Comparison of ENCODE assay signal across 22 cellular contexts in the genomic region with DNA sequence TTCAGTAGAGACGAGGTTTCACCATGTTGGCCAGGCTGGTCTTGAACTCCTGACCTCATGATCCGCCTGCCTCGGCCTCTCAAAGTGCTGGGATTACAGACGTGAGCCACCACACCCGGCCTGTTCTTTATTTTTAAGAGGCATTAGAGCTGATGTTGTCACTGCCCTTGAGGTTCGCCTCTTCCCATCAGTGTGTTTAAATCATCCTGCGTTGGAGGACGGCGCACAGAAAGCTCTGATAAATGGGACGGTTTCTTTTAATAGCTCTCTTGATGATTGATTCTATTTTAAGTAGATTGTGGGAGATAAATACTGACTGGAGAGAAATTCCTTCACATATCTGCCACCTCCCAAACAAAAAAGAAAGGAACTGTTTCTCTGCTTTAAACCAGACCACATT. TPM values are rescaled to one million over a fixed set of nuclear protein-coding genes. Genes with fewer than 3 reads are reported as not detected.
DNase-seq lines count a peak whose midpoint lies in the region; ATAC-seq, FAIRE-seq and TF ChIP-seq lines count a peak whose summit lies in the region.
"Had no signal": no experiment of that assay in that cellular context is flagged by ENCODE, and none has a peak within 500 bp of the region (broad histone marks: within the 10 kb centered on the region; RNA-seq: fewer than 3 reads in every experiment).

No MANE protein-coding gene starts in this region.

- no peaks in the 10 kb centered on the region for H3K4me1 Mint-ChIP-seq in astrocyte (ENCODE audit: low read depth, unreplicated experiment)
- no peaks in the 10 kb centered on the region for H3K4me1 Mint-ChIP-seq in osteocyte (ENCODE audit: unreplicated experiment)

- no peaks in the 10 kb centered on the region for H3K27me3 Mint-ChIP-seq in astrocyte (ENCODE audit: low read depth, unreplicated experiment)
- H3K27me3 Mint-ChIP-seq in osteocyte (ENCODE audit: unreplicated experiment), result peaks cover 8% of the 10 kb centered on the region

- no peaks in the 10 kb centered on the region for H3K27me3 ChIP-seq in astrocyte (ENCODE audit: insufficient read depth, low read length)

- CTCF ChIA-PET in RWPE1 (lab: Yijun Ruan, JAX), result interaction anchor here (0.7 kb wide), 1 partner anchor 14 kb away, joined by 3 read pairs; no protein-coding TSS in a partner anchor

- H3K4me3 ChIP-seq in astrocyte (ENCODE audit: insufficient read depth, low read depth, low read length) (no peak overlapping the region), fibroblast of villous mesenchyme (ENCODE audit: low read depth, low read length) (no peak overlapping the region)
- H3K4me3 ChIP-seq: A549, HAP-1 had no signal

- no peaks in the 10 kb centered on the region for H4K20me1 ChIP-seq in astrocyte (ENCODE audit: insufficient read depth, low read length)

- H3K4me3 Mint-ChIP-seq in astrocyte (ENCODE audit: unreplicated experiment) (no peak overlapping the region), osteocyte (ENCODE audit: unreplicated experiment) (no peak overlapping the region)
- H3K4me3 Mint-ChIP-seq: CD8-positive, alpha-beta T cell had no signal

- no peak overlapping the region for H3K4me2 ChIP-seq in astrocyte (ENCODE audit: low read length)
- H3K4me2 ChIP-seq: A549 had no signal

- no peaks in the 10 kb centered on the region for H3K79me2 ChIP-seq in astrocyte (ENCODE audit: insufficient read depth, low read length)

- peaks cover 1% of the 10 kb centered on the region for H3K36me3 Mint-ChIP-seq in astrocyte (ENCODE audit: low read depth, unreplicated experiment)
- no peaks in the 10 kb centered on the region for H3K36me3 Mint-ChIP-seq in osteocyte (ENCODE audit: unreplicated experiment)
- H3K36me3 Mint-ChIP-seq: CD8-positive, alpha-beta T cell had no signal

- ATAC-seq in GM19452 (IDR thresholded peaks at IDR 0.05; ENCODE audit: unreplicated experiment), result no peak
- ATAC-seq: A549; CD8-positive, alpha-beta T cell; HepG2 had no signal

- H3K4me1 ChIP-seq in astrocyte (ENCODE audit: insufficient read depth, low read length), result no peaks in the 10 kb centered on the region
- H3K4me1 ChIP-seq: A549, BE2C, HAP-1 had no signal

- no peak overlapping the region for H3K27ac Mint-ChIP-seq in astrocyte (ENCODE audit: unreplicated experiment)
- no peak overlapping the region for H3K27ac Mint-ChIP-seq in osteocyte (ENCODE audit: unreplicated experiment)
- H3K27ac Mint-ChIP-seq: CD8-positive, alpha-beta T cell had no signal

- TF ChIP-seq CTCF in astrocyte (IDR thresholded peaks at IDR 0.05; ENCODE audit: insufficient read depth, low read depth, low read length) (no peak), fibroblast of villous mesenchyme (IDR thresholded peaks at IDR 0.05; ENCODE audit: insufficient read depth, low read depth, low read length) (no peak), osteocyte (IDR thresholded peaks at IDR 0.05) (no peak), RWPE1 (conservative IDR thresholded peaks at IDR 0.05; ENCODE audit: low read depth) (no peak)

- no peak overlapping the region for H2AFZ ChIP-seq in astrocyte (ENCODE audit: low read depth, low read length)

- no peak overlapping the region for H3K27ac ChIP-seq in astrocyte (ENCODE audit: low read depth, low read length)
- no peak overlapping the region for H3K27ac ChIP-seq in RWPE1
- H3K27ac ChIP-seq: A549, C4-2B had no signal

- H3K9ac ChIP-seq in astrocyte (ENCODE audit: low read length), result no peak overlapping the region

- POLR2A ChIA-PET in RWPE1 (lab: Yijun Ruan, JAX; ENCODE audit: low non-redundant PET), result no interaction called here

- H3K36me3 ChIP-seq in astrocyte (ENCODE audit: insufficient read depth, low read length), result no peaks in the 10 kb centered on the region
- H3K36me3 ChIP-seq: BE2C, HAP-1 had no signal

- H3K9me3 Mint-ChIP-seq in astrocyte (ENCODE audit: unreplicated experiment) (peaks cover 2% of the 10 kb centered on the region), osteocyte (ENCODE audit: unreplicated experiment) (no peaks in the 10 kb centered on the region)
- H3K9me3 Mint-ChIP-seq: CD8-positive, alpha-beta T cell had no signal

- H3K9me3 ChIP-seq in astrocyte (ENCODE audit: insufficient read depth, low read depth, low read length), result no peaks in the 10 kb centered on the region
- H3K9me3 ChIP-seq: A549, BE2C, HAP-1 had no signal

- FAIRE-seq in astrocyte (lab: Jason Lieb, UNC), result no peak
- FAIRE-seq: A549, D721Med, G401.6, GM12891, H1, HepG2, HTR-8/SVneo had no signal

- DNase-seq in astrocyte (ENCODE audit: low read depth) (peak; percentile 58), fibroblast of villous mesenchyme (ENCODE audit: low read depth) (peak; percentile 71), osteocyte (ENCODE audit: extremely low spot score, unreplicated experiment) (peak; percentile 59), RWPE1 (ENCODE audit: low spot score) (no peak), OCI-M1 (lab: John Stamatoyannopoulos, UW) (no peak)
- DNase-seq in stimulated activated naive CD4-positive, alpha-beta T cell (lab: John Stamatoyannopoulos, UW), result no peak
- DNase-seq: BE2C; CD8-positive, alpha-beta T cell; COR-L47; DMS153; DMS79 treated with DMSO at 0.1 percent for 48 hours; EL had no signal

RNA-seq across cellular contexts. Expression of a gene that starts 29.0 kb away (rescaled TPM):
- total RNA-seq in astrocyte, result 33.6 and 54.2 TPM in 2 replicates
- total RNA-seq in fibroblast of villous mesenchyme, result 25.9 and 34.5 TPM in 2 replicates
- 26.8 and 27.3 TPM in 2 replicates for total RNA-seq in osteocyte

RNA-seq across cellular contexts. Expression of a gene that starts 53.2 kb away (rescaled TPM):
- 0.34 and 0.38 TPM in 2 replicates for total RNA-seq in astrocyte
- under 0.01 TPM in 1 of 2 replicates, not detected in the other for total RNA-seq in fibroblast of villous mesenchyme
- total RNA-seq in osteocyte, result 0.63 and 1.1 TPM in 2 replicates
- total RNA-seq: CD8-positive, alpha-beta T cell; HepG2 had no signal

Comparison
In these comparisons a context has a peak if more than half of its experiments do, and no peak if none do; other contexts are left out.
1. DNase-seq: peak in astrocyte (single experiment), fibroblast of villous mesenchyme (single experiment) and osteocyte (single experiment); none in stimulated activated naive CD4-positive, alpha-beta T cell (0 of 6), RWPE1 (single experiment) and OCI-M1 (single experiment).